ENCODE assay signal across 22 cellular contexts in genomic region chr4:47945930-47946726, GRCh38.
DNase-seq lines count a peak whose midpoint lies in the region; ATAC-seq and TF ChIP-seq lines count a peak whose summit lies in the region.
"Had no signal": no experiment of that assay in that cellular context is flagged by ENCODE, and none has a peak within 500 bp of the region (broad histone marks: within the 10 kb centered on the region; RNA-seq: fewer than 3 reads in every experiment).

No MANE protein-coding gene starts in this region.

- ATAC-seq in GM21825 (IDR thresholded peaks at IDR 0.05; ENCODE audit: unreplicated experiment): no peak
- ATAC-seq: activated CD4-positive, alpha-beta T cell treated with anti-CD3 and anti-CD28 coated beads for 36 hours; lower lobe of right lung; psoas muscle had no signal

- no peak overlapping the region for H3K27ac ChIP-seq in VCaP
- H3K27ac ChIP-seq: cardiac muscle cell, lower lobe of right lung, psoas muscle had no signal

- peak; percentile 15; the same call in 1 of the 2 replicates for TF ChIP-seq CTCF in GM12874 (IDR thresholded peaks at IDR 0.05; ENCODE audit: insufficient read depth, low read depth, low read length)
- TF ChIP-seq CTCF in VCaP (conservative IDR thresholded peaks at IDR 0.05): 0 out of 2 replicates have a peak, but pooled peaks have one; percentile 17
- TF ChIP-seq CTCF in fibroblast of mammary gland (conservative IDR thresholded peaks at IDR 0.05; ENCODE audit: control insufficient read depth, insufficient read depth, low read depth, low read length): peak; percentile 1
- peak; percentile 42 for TF ChIP-seq CTCF in retinal pigment epithelial cell (conservative IDR thresholded peaks at IDR 0.05; ENCODE audit: low read depth, low read length)

- H3K4me3 ChIP-seq in fibroblast of mammary gland (ENCODE audit: control insufficient read depth, low read depth, low read length): no peak overlapping the region
- no peak overlapping the region for H3K4me3 ChIP-seq in retinal pigment epithelial cell (ENCODE audit: low read length)
- H3K4me3 ChIP-seq: cardiac muscle cell, lower lobe of right lung, psoas muscle had no signal

- no peak for DNase-seq in fibroblast of mammary gland (ENCODE audit: low read depth)
- DNase-seq in retinal pigment epithelial cell (ENCODE audit: low read depth): peak; percentile 79
- DNase-seq in amygdala (lab: John Stamatoyannopoulos, UW): no peak
- DNase-seq in OCI-M2 (lab: John Stamatoyannopoulos, UW; ENCODE audit: unreplicated experiment): no peak
- DNase-seq in T-helper 9 cell: no peak
- DNase-seq: activated CD4-positive, alpha-beta T cell treated with anti-CD3 and anti-CD28 coated beads for 36 hours; activated naive CD4-positive, alpha-beta T cell treated with Interleukin-2 at 50 U/mL for 16 hours; activated T-cell treated with anti-CD3 and anti-CD28 coated beads, Interleukin-2, amount 50 U/mL, for 48 hours; CD4-positive, CD25-positive, alpha-beta regulatory T cell; DMS 273 treated with DMSO at 0.1 percent for 48 hours; islet precursor cell; KG1; lower lobe of right lung; NCI-H1694; NCI-H2171 treated with DMSO at 0.1 percent for 48 hours; NCI-H526; psoas muscle; stimulated activated CD4-positive, alpha-beta T cell treated with anti-CD3 and anti-CD28 coated beads, Interleukin-1b, Interleukin-23, amount 100 ng/mL, for 48 hours had no signal
